Comparison of ENCODE assay signal across 26 cellular contexts in the genomic region with DNA sequence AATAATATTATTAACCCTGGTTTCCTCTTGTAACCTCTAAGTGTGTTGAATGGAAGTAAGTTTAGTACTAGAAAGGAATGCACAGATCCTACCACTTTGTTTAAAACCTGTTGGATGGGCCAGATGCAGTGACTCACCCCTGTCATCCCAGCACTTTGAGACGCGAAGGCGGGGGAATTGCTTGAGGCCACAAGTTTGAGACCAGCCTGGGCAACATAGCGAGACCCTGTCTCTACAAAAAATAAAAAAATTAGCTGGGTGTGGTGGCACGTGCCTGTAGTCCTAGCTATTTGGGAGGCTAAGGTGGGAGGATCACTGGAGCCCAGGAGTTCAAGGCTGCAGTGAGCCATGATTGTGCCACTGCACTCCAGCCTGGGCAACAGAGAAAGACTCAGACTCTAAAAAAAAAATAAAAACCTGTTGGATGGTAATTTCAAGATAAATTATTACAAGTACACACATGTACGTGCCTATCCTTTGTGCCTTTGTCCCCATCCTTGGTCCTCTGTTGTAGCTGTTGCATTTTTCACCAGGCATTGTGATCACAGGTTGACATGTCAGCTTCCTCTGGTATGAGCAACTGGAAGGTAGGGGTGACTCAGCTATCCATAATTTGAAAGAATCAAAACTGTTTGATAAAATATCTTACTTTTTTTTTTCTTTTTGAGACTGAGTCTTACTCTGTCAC. TPM values are rescaled to one million over a fixed set of nuclear protein-coding genes. Genes with fewer than 3 reads are reported as not detected.
A peak's percentile ranks its signal among the peaks of the same experiment; 100 is the strongest.
DNase-seq lines count a peak whose midpoint lies in the region; ATAC-seq, FAIRE-seq and TF ChIP-seq lines count a peak whose summit lies in the region.
"Had no signal": no experiment of that assay in that cellular context is flagged by ENCODE, and none has a peak within 500 bp of the region (broad histone marks: within the 10 kb centered on the region; RNA-seq: fewer than 3 reads in every experiment).

No MANE protein-coding gene starts in this region.

- no peak for TF ChIP-seq EP300 in HepG2 (IDR thresholded peaks at IDR 0.05; ENCODE audit: low read depth in 2 of 2, low read length in 2 of 2)
- TF ChIP-seq EP300 in HepG2 (CRISPR knock-in tag; IDR thresholded peaks at IDR 0.05; ENCODE audit: borderline replicate concordance) = no peak

- no peak for TF ChIP-seq RAD21 in HepG2 (CRISPR knock-in tag; IDR thresholded peaks at IDR 0.05)

- intact Hi-C loops in HepG2 (cut with micrococcal nuclease; ENCODE audit: unreplicated experiment) (no loop called here), right lobe of liver (cut with DNase I) (no loop called here), upper lobe of right lung (cut with DNase I) (loop anchor here (5.0 kb wide), 1 partner anchor 1124 kb away; no protein-coding TSS in a partner anchor)

- TF ChIP-seq POLR2A in HepG2 (IDR thresholded peaks at IDR 0.05; ENCODE audit: insufficient read depth in 1 of 2, low read depth in 2 of 2, low read length in 2 of 2) (no peak), right lobe of liver (IDR thresholded peaks at IDR 0.05) (no peak)

- POLR2A ChIA-PET in HepG2 (lab: Yijun Ruan, JAX) = interaction anchor here (1.1 kb wide), 1 partner anchor 9 kb away, joined by 3 read pairs; no protein-coding TSS in a partner anchor

- ATAC-seq in HepG2 = no peak
- no peak for ATAC-seq in right lobe of liver
- peak; percentile 63; the same call in 2 of the 3 replicates for ATAC-seq in RWPE2 (ENCODE audit: low read depth)
- no peak for ATAC-seq in upper lobe of right lung
- ATAC-seq in HG02610 (IDR thresholded peaks at IDR 0.05; ENCODE audit: unreplicated experiment) = no peak
- ATAC-seq: activated T-cell treated with anti-CD3 and anti-CD28 coated beads, Interleukin-2, amount 50 U/mL, for 72 hours; CD8-positive, alpha-beta T cell; stimulated activated naive CD8-positive, alpha-beta T cell treated with anti-CD3 and anti-CD28 coated beads, Interleukin-15, amount 100 ng/mL, for 72 hours had no signal

- H3K36me3 ChIP-seq in HepG2 (replicated peaks in 1 of 2; ENCODE audit: control insufficient read depth in 1 of 2, insufficient read depth in 2 of 2, low read length in 2 of 2) (no peaks in the 10 kb centered on the region), right lobe of liver (no peaks in the 10 kb centered on the region), RWPE2 (ENCODE audit: low read depth) (no peaks in the 10 kb centered on the region), upper lobe of right lung (no peaks in the 10 kb centered on the region)
- H3K36me3 ChIP-seq: adrenal gland, ovary, tibial artery had no signal

- no peak overlapping the region for H3K4me2 ChIP-seq in HepG2 (ENCODE audit: low read depth, low read length)
- H3K4me2 ChIP-seq: hepatocyte had no signal

- no peaks in the 10 kb centered on the region for H3K9me3 ChIP-seq in HepG2 (ENCODE audit: low read length)
- H3K9me3 ChIP-seq in right lobe of liver = no peaks in the 10 kb centered on the region
- no peaks in the 10 kb centered on the region for H3K9me3 ChIP-seq in RWPE2 (ENCODE audit: severe bottlenecking)
- no peaks in the 10 kb centered on the region for H3K9me3 ChIP-seq in upper lobe of right lung
- H3K9me3 ChIP-seq: adrenal gland, ovary, tibial artery had no signal

- CTCF ChIA-PET in HepG2 (lab: Yijun Ruan, JAX; ENCODE audit: low intra/inter-chr PET ratio, low total read pairs) = no interaction called here

- H3K27ac ChIP-seq in HepG2 (ENCODE audit: extremely low read length, insufficient read depth, low read length) = no peak overlapping the region
- no peak overlapping the region for H3K27ac ChIP-seq in right lobe of liver
- no peak overlapping the region for H3K27ac ChIP-seq in RWPE2 (ENCODE audit: poor library complexity, severe bottlenecking)
- H3K27ac ChIP-seq in upper lobe of right lung = no peak overlapping the region
- H3K27ac ChIP-seq: adrenal gland, hepatocyte, ovary, VCaP had no signal

- H2AFZ ChIP-seq in HepG2 (ENCODE audit: low read length) = no peak overlapping the region
- H2AFZ ChIP-seq: hepatocyte had no signal

- no TSS peak for BruUV-seq in HepG2 (replicated peaks; lab: Mats Ljungman, UMichigan)

- H3K27me3 ChIP-seq in HepG2 (ENCODE audit: control insufficient read depth in 1 of 2, insufficient read depth in 2 of 2, low read length in 2 of 2) = peaks cover 4 to 36% of the 10 kb centered on the region in 2 experiments
- H3K27me3 ChIP-seq in right lobe of liver = no peaks in the 10 kb centered on the region
- no peaks in the 10 kb centered on the region for H3K27me3 ChIP-seq in RWPE2 (ENCODE audit: insufficient read depth, poor library complexity, severe bottlenecking)
- peaks cover 5% of the 10 kb centered on the region for H3K27me3 ChIP-seq in upper lobe of right lung
- H3K27me3 ChIP-seq: adrenal gland, hepatocyte, ovary, tibial artery had no signal

- H3K79me2 ChIP-seq in HepG2 (ENCODE audit: insufficient read depth, low read length) = no peaks in the 10 kb centered on the region
- H3K79me2 ChIP-seq: hepatocyte had no signal

- in situ Hi-C loops in HepG2 (cut with HindIII; ENCODE audit: extremely low pct_ligation_motif_present, low pct_unique_long_range_greater_than_20kb) = loop anchor here (25.0 kb wide), 2 partner anchors 256 to 769 kb away; no protein-coding TSS in a partner anchor

- 56% methylated on average over 6 of the region's 6 CpGs for WGBS in HepG2 (ENCODE audit: low lambda C conversion rate)
- 87% methylated on average over 6 of the region's 6 CpGs for WGBS in right lobe of liver (ENCODE audit: insufficient coverage, low coverage, low lambda C conversion rate, missing lambda C conversion rate)

- FAIRE-seq in HepG2 (lab: Jason Lieb, UNC) = no peak
- FAIRE-seq: GM19239 had no signal

- no peak overlapping the region for H3K9ac ChIP-seq in HepG2 (ENCODE audit: insufficient read depth, low read depth, low read length)

- no peaks in the 10 kb centered on the region for H4K20me1 ChIP-seq in HepG2 (ENCODE audit: insufficient read depth, low read length)

- peaks cover 12% of the 10 kb centered on the region for H3K4me1 ChIP-seq in HepG2 (ENCODE audit: insufficient read depth, low read length)
- peaks cover 0 to 9% (median 0%) of the 10 kb centered on the region in 4 donors for H3K4me1 ChIP-seq in right lobe of liver
- peaks cover 5% of the 10 kb centered on the region for H3K4me1 ChIP-seq in RWPE2 (ENCODE audit: insufficient read depth, poor library complexity, severe bottlenecking)
- peaks cover 9% of the 10 kb centered on the region for H3K4me1 ChIP-seq in upper lobe of right lung

- no peak for TF ChIP-seq CTCF in HepG2 (CRISPR knock-in tag; IDR thresholded peaks at IDR 0.05)
- TF ChIP-seq CTCF in right lobe of liver (IDR thresholded peaks at IDR 0.05) = no peak
- no peak for TF ChIP-seq CTCF in RWPE2 (IDR thresholded peaks at IDR 0.05; ENCODE audit: poor library complexity, severe bottlenecking)
- no peak for TF ChIP-seq CTCF in upper lobe of right lung (IDR thresholded peaks at IDR 0.05)

- H3K4me3 ChIP-seq in HepG2 (replicated peaks in 1 of 3; ENCODE audit: insufficient read depth in 1 of 3, low read depth in 2 of 3, low read length in 3 of 3) (no peak overlapping the region), right lobe of liver (no peak overlapping the region), RWPE2 (ENCODE audit: severe bottlenecking) (no peak overlapping the region), upper lobe of right lung (no peak overlapping the region)
- H3K4me3 ChIP-seq: adrenal gland, hepatocyte, ovary, tibial artery had no signal

- no peak for DNase-seq in HepG2 (ENCODE audit: low spot score)
- DNase-seq in right lobe of liver = no peak
- peak; percentile 50 for DNase-seq in RWPE2 (ENCODE audit: low spot score)
- DNase-seq in mesenteric fat pad (ENCODE audit: low spot score) = peak; percentile 72
- peak; percentile 27 for DNase-seq in upper lobe of right lung
- DNase-seq in DMS79 treated with DMSO at 0.1 percent for 48 hours (lab: John Stamatoyannopoulos, UW) = no peak
- no peak for DNase-seq in foreskin melanocyte
- DNase-seq: ACHN; activated CD4-positive, alpha-beta T cell treated with anti-CD3 and anti-CD28 coated beads, Interleukin-2, amount 10 ng/mL, durations not matched to agents 24 days and 14 days; activated naive CD4-positive, alpha-beta T cell treated with anti-CD3 and anti-CD28 coated beads for 36 hours; activated T-cell treated with anti-CD3 and anti-CD28 coated beads, Interleukin-2, amount 50 U/mL, for 72 hours; CD8-positive, alpha-beta T cell; cerebellar nuclear complex; NCI-H2081; NCI-H526; nephron progenitor cell; ovary; retina; stimulated activated CD8-positive, alpha-beta memory T cell treated with anti-CD3 and anti-CD28 coated beads, Interleukin-4, amount 100 ng/mL, for 48 hours; stimulated activated naive CD8-positive, alpha-beta T cell treated with anti-CD3 and anti-CD28 coated beads, Interleukin-15, amount 100 ng/mL, for 72 hours had no signal

TF ChIP-seq in HepG2, 621 proteins besides CTCF, POLR2A, EP300 and RAD21 (continues in another document):
- TF ChIP-seq SNAI1 (CRISPR knock-in tag; IDR thresholded peaks at IDR 0.05; ENCODE audit: borderline replicate concordance) (no peak), SATB2 (CRISPR knock-in tag; IDR thresholded peaks at IDR 0.05) (0 out of 2 replicates have a peak, but pooled peaks have one; percentile 25), ZNF557 (CRISPR knock-in tag; IDR thresholded peaks at IDR 0.05) (no peak)

RNA-seq across cellular contexts. Expression of a gene that starts 30.7 kb away (rescaled TPM):
- 175 and 204 TPM in 2 replicates for total RNA-seq in HepG2 (2016; rRNA removed; fragmentation: Illumina TruSeq; extraction: Trizol)
- total RNA-seq in HepG2 (2016; cell fraction: cytosol; rRNA removed; fragmentation: Illumina TruSeq; extraction: Trizol; ENCODE audit: low read depth) = 260 and 296 TPM in 2 replicates
- 189 and 192 TPM in 2 replicates for total RNA-seq in HepG2 (2016; cell fraction: insoluble cytoplasmic fraction; rRNA removed; fragmentation: Illumina TruSeq; extraction: Trizol)
- 531 and 570 TPM in 2 replicates for total RNA-seq in HepG2 (2016; cell fraction: membrane; rRNA removed; fragmentation: Illumina TruSeq; extraction: Trizol)
- 102 and 120 TPM in 2 replicates for total RNA-seq in HepG2 (2016; cell fraction: nucleus; rRNA removed; fragmentation: Illumina TruSeq; extraction: Trizol)
- 96.9 and 123 TPM in 2 replicates for polyA plus RNA-seq in HepG2 (2011; rRNA removed)
- 57.9 and 89.7 TPM in 2 replicates for polyA plus RNA-seq in HepG2 (2011; cell fraction: cytosol; rRNA removed)
- 22.0 and 27.5 TPM in 2 replicates for polyA plus RNA-seq in HepG2 (2011; cell fraction: nucleus; rRNA removed)
- 128 and 134 TPM in 2 replicates for polyA plus RNA-seq in HepG2 (2012)
- polyA plus RNA-seq in HepG2 (2016; cell fraction: cytosol; fragmentation: Illumina TruSeq; extraction: Trizol; ENCODE audit: low read depth) = 385 and 459 TPM in 2 replicates
- 218 and 221 TPM in 2 replicates for polyA plus RNA-seq in HepG2 (2016; cell fraction: insoluble cytoplasmic fraction; fragmentation: Illumina TruSeq; extraction: Trizol; ENCODE audit: low read depth)
- 534 and 554 TPM in 2 replicates for polyA plus RNA-seq in HepG2 (2016; cell fraction: membrane; fragmentation: Illumina TruSeq; extraction: Trizol; ENCODE audit: low read depth)
- 143 and 144 TPM in 2 replicates for polyA plus RNA-seq in HepG2 (2016; cell fraction: nucleus; fragmentation: Illumina TruSeq; extraction: Trizol; ENCODE audit: insufficient read depth, low read depth)
- 23.0 and 41.2 TPM in 2 replicates for polyA minus RNA-seq in HepG2 (2011; rRNA and poly(A)+ RNA removed; ENCODE audit: low replicate concordance)
- 66.7 and 68.9 TPM in 2 replicates for polyA minus RNA-seq in HepG2 (2011; cell fraction: cytosol; rRNA and poly(A)+ RNA removed)
- 50.9 and 56.4 TPM in 2 replicates for polyA minus RNA-seq in HepG2 (2011; cell fraction: nucleus; rRNA and poly(A)+ RNA removed)
- total RNA-seq in right lobe of liver = 10 to 100 TPM in 5 of 6 experiments, 1 to 10 TPM in 1; 9.6 to 29.3 (median 15.5) TPM
- 89.3 TPM for total RNA-seq in mesenteric fat pad
- 84.0 TPM for total RNA-seq in upper lobe of right lung

Comparison
In these comparisons a context has a peak if more than half of its experiments do, and no peak if none do; other contexts are left out.
1. DNase-seq: peak in RWPE2 (single experiment), mesenteric fat pad (single experiment) and upper lobe of right lung (single experiment); none in HepG2 (single experiment), right lobe of liver (0 of 3), DMS79 treated with DMSO at 0.1 percent for 48 hours (single experiment) and foreskin melanocyte (single experiment).